ENCODE assay signal across 1 cellular context in the genomic region with DNA sequence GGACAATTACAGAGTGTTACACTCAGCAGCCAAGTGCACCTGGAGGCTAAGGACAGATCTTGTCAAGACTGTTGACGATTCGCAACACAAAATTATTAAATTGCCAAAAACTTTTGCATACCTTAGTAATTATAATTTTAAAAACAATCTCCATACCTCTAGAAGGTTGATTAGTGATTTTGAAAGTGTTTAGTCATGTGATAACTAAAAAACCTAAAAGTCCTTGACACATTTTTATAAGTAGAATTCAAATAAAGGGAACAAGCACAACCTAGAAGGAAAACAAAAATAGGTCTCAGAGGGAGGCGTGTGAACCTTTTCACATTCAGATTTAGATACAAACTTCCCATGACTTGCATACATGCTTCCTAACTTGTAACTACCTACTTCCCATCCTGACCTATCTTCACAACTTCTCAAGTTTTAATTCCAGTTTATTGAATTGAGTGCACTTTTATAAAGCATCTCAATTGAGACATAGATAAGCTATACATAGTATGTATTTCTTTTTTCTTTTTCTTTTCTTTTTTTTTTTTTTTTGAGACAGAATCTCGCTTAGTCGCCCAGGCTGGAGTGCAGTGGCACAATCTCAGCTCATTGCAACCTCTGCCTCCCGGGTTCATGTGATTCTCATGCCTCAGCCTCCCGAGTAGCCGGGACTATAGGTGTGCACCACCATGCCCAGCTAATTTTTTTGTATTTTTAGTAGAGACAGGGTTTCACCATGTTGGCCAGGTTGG.
TF ChIP-seq lines count a peak whose summit lies in the region.

No MANE protein-coding gene starts in this region.

TF ChIP-seq in GM23338, 12 proteins besides CTCF, POLR2A, EP300 and RAD21:
- no peak for TF ChIP-seq NANOG (IDR thresholded peaks at IDR 0.05; ENCODE audit: borderline replicate concordance)
- no peak for TF ChIP-seq EZH2 (IDR thresholded peaks at IDR 0.05; ENCODE audit: low read depth, unreplicated experiment)
- TF ChIP-seq, protein P1, sequence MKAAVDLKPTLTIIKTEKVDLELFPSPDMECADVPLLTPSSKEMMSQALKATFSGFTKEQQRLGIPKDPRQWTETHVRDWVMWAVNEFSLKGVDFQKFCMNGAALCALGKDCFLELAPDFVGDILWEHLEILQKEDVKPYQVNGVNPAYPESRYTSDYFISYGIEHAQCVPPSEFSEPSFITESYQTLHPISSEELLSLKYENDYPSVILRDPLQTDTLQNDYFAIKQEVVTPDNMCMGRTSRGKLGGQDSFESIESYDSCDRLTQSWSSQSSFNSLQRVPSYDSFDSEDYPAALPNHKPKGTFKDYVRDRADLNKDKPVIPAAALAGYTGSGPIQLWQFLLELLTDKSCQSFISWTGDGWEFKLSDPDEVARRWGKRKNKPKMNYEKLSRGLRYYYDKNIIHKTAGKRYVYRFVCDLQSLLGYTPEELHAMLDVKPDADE (IDR thresholded peaks at IDR 0.05) = no peak
- no peak for TF ChIP-seq REST (IDR thresholded peaks at IDR 0.05; ENCODE audit: unreplicated experiment)
- no peak for TF ChIP-seq ZNF114 (CRISPR knock-in tag; IDR thresholded peaks at IDR 0.05)
- TF ChIP-seq ZNF331 (CRISPR knock-in tag; IDR thresholded peaks at IDR 0.05; ENCODE audit: low read depth) = no peak
- no peak for TF ChIP-seq POLR2AphosphoS5 (IDR thresholded peaks at IDR 0.05; ENCODE audit: low read depth)
- no peak for TF ChIP-seq STAT1 (IDR thresholded peaks at IDR 0.05; ENCODE audit: unreplicated experiment)
- no peak for TF ChIP-seq JUNB (IDR thresholded peaks at IDR 0.05; ENCODE audit: unreplicated experiment)
- no peak for TF ChIP-seq EZH2phosphoT487 (IDR thresholded peaks at IDR 0.05; ENCODE audit: unreplicated experiment)
- TF ChIP-seq, protein P2, sequence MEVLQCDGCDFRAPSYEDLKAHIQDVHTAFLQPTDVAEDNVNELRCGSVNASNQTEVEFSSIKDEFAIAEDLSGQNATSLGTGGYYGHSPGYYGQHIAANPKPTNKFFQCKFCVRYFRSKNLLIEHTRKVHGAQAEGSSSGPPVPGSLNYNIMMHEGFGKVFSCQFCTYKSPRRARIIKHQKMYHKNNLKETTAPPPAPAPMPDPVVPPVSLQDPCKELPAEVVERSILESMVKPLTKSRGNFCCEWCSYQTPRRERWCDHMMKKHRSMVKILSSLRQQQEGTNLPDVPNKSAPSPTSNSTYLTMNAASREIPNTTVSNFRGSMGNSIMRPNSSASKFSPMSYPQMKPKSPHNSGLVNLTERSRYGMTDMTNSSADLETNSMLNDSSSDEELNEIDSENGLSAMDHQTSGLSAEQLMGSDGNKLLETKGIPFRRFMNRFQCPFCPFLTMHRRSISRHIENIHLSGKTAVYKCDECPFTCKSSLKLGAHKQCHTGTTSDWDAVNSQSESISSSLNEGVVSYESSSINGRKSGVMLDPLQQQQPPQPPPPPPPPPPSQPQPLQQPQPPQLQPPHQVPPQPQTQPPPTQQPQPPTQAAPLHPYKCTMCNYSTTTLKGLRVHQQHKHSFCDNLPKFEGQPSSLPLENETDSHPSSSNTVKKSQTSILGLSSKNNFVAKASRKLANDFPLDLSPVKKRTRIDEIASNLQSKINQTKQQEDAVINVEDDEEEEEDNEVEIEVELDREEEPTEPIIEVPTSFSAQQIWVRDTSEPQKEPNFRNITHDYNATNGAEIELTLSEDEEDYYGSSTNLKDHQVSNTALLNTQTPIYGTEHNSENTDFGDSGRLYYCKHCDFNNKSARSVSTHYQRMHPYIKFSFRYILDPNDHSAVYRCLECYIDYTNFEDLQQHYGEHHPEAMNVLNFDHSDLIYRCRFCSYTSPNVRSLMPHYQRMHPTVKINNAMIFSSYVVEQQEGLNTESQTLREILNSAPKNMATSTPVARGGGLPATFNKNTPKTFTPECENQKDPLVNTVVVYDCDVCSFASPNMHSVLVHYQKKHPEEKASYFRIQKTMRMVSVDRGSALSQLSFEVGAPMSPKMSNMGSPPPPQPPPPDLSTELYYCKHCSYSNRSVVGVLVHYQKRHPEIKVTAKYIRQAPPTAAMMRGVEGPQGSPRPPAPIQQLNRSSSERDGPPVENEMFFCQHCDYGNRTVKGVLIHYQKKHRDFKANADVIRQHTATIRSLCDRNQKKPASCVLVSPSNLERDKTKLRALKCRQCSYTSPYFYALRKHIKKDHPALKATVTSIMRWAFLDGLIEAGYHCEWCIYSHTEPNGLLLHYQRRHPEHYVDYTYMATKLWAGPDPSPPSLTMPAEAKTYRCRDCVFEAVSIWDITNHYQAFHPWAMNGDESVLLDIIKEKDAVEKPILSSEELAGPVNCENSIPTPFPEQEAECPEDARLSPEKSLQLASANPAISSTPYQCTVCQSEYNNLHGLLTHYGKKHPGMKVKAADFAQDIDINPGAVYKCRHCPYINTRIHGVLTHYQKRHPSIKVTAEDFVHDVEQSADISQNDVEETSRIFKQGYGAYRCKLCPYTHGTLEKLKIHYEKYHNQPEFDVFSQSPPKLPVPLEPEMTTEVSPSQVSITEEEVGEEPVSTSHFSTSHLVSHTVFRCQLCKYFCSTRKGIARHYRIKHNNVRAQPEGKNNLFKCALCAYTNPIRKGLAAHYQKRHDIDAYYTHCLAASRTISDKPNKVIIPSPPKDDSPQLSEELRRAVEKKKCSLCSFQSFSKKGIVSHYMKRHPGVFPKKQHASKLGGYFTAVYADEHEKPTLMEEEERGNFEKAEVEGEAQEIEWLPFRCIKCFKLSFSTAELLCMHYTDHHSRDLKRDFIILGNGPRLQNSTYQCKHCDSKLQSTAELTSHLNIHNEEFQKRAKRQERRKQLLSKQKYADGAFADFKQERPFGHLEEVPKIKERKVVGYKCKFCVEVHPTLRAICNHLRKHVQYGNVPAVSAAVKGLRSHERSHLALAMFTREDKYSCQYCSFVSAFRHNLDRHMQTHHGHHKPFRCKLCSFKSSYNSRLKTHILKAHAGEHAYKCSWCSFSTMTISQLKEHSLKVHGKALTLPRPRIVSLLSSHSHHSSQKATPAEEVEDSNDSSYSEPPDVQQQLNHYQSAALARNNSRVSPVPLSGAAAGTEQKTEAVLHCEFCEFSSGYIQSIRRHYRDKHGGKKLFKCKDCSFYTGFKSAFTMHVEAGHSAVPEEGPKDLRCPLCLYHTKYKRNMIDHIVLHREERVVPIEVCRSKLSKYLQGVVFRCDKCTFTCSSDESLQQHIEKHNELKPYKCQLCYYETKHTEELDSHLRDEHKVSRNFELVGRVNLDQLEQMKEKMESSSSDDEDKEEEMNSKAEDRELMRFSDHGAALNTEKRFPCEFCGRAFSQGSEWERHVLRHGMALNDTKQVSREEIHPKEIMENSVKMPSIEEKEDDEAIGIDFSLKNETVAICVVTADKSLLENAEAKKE (CRISPR knock-in tag; IDR thresholded peaks at IDR 0.05) = no peak
- no peak for TF ChIP-seq CREB1 (CRISPR knock-in tag; IDR thresholded peaks at IDR 0.05; ENCODE audit: low read depth)
